In the genomic region with DNA sequence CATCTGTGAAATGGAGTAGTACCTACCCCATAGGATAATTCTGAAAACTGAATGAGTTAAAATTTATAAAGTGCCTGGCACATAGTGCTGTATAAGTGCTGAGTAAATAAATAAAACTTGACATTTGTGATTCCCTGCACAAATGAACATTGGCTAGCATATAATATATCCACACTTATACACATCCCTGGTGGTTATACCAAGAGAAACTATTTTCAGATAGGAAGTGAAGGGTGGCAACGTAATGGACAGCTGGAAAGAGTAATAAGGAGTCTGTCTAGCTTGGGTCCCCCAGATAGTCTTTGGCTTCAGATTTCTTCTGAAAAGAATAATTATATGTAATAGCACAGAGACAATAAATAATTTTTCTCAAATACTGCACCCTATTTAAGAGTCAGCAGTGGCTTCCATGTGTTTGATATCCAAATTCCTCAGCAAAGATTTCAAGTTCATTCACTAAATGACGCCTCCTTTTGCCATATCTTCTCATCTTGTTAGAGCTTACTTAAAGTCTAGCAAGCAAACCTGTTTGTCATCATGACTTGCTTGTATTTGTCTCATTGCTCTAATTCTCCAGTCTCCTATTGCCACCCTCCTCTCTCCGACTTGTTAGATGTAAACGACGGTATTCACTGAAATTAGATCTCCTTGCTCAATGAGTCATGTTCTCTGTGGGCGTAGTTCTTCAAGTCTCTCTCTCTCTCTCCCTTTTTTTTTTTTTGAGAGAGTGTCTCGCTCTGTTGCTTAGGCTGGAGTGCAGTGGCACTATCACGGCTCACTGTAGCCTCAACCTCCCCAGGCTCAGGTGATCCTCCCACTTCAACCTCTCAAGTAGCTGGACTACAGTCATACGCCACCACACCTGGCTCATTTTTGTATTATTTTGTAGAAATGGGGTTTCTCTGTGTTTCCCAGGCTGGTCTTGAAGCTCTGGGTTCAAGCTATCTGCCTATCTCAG, we compare ENCODE assay signal across 10 cellular contexts. TPM values are rescaled to one million over a fixed set of nuclear protein-coding genes. Genes with fewer than 3 reads are reported as not detected.
DNase-seq lines count a peak whose midpoint lies in the region; ATAC-seq and TF ChIP-seq lines count a peak whose summit lies in the region.
"Had no signal": no experiment of that assay in that cellular context is flagged by ENCODE, and none has a peak within 500 bp of the region (broad histone marks: within the 10 kb centered on the region; RNA-seq: fewer than 3 reads in every experiment).

No MANE protein-coding gene starts in this region.

- peaks cover 9% of the 10 kb centered on the region; the same call in 1 of the 2 replicates for H3F3A ChIP-seq in GM23248 (ENCODE audit: insufficient read depth)

- no peaks in the 10 kb centered on the region for H4K20me1 ChIP-seq in GM23248 (ENCODE audit: insufficient read depth)
- peaks cover 6% of the 10 kb centered on the region; the same call in 1 of the 2 replicates for H4K20me1 ChIP-seq in Karpas-422 (ENCODE audit: insufficient read depth, low read depth, low read length)

- H3K4me2 ChIP-seq in GM23248 (ENCODE audit: unreplicated experiment): peak overlapping the region; percentile 58
- no peak overlapping the region for H3K4me2 ChIP-seq in Karpas-422 (ENCODE audit: low read depth, low read length, poor library complexity, severe bottlenecking)

- H3K79me2 ChIP-seq in GM23248 (ENCODE audit: insufficient read depth) (peaks cover 100% of the 10 kb centered on the region), Karpas-422 (ENCODE audit: low read length) (peaks cover 100% of the 10 kb centered on the region)

- H3K4me3 ChIP-seq in GM23248 (peak overlapping the region; percentile 27; the same call in 1 of the 2 replicates), Karpas-422 (ENCODE audit: low read length) (no peak overlapping the region)

- ATAC-seq in foreskin keratinocyte: peak; percentile 81
- no peak for ATAC-seq in GM21737 (IDR thresholded peaks at IDR 0.05; ENCODE audit: unreplicated experiment)
- ATAC-seq in GM19035 (IDR thresholded peaks at IDR 0.05; ENCODE audit: unreplicated experiment): no peak
- no peak for ATAC-seq in GM21360 (IDR thresholded peaks at IDR 0.05; ENCODE audit: unreplicated experiment)
- ATAC-seq: HepG2 had no signal

- H3K27ac ChIP-seq in GM23248 (peak overlapping the region; percentile 66), foreskin keratinocyte (peak overlapping the region; percentile 81), Karpas-422 (ENCODE audit: low read length) (no peak overlapping the region)

- H3K27me3 ChIP-seq in GM23248 (replicated peaks; ENCODE audit: insufficient read depth) (no peaks in the 10 kb centered on the region), foreskin keratinocyte (no peaks in the 10 kb centered on the region), Karpas-422 (ENCODE audit: low read length) (no peaks in the 10 kb centered on the region)

- TF ChIP-seq CTCF in foreskin keratinocyte (conservative IDR thresholded peaks at IDR 0.05): no peak

- H3K4me1 ChIP-seq in GM23248 (ENCODE audit: insufficient read depth): peaks cover 19% of the 10 kb centered on the region
- H3K4me1 ChIP-seq in foreskin keratinocyte: peaks cover 41% of the 10 kb centered on the region
- H3K4me1 ChIP-seq in Karpas-422 (ENCODE audit: low read length): peaks cover 2% of the 10 kb centered on the region

- in situ Hi-C loops in GM23248 (cut with MboI) (no loop called here), SK-MEL-5 (cut with HindIII; ENCODE audit: low pct_unique_long_range_greater_than_20kb, low sequenced_read_pairs) (no loop called here)

- DNase-seq in A172 (ENCODE audit: low spot score) (peak; percentile 92), GM23248 (peak; percentile 93), SK-MEL-5 (ENCODE audit: low read depth, low spot score) (peak; percentile 35), foreskin keratinocyte (peak; percentile 95 to 97), Karpas-422 (no peak)
- DNase-seq: left cardiac atrium had no signal

- peak overlapping the region; percentile 30 for H3K9ac ChIP-seq in GM23248
- H3K9ac ChIP-seq in Karpas-422 (ENCODE audit: low read length): no peak overlapping the region

- WGBS in GM23248 (ENCODE audit: low coverage in 1 of 2, low lambda C conversion rate in 2 of 2, missing lambda C conversion rate in 2 of 2), 2 experiments: 45 to 55% methylated on average over 8 to 9 of the region's 9 CpGs

- H2AFZ ChIP-seq in GM23248 (no peak overlapping the region), Karpas-422 (ENCODE audit: low read length) (no peak overlapping the region)

- H3K9me2 ChIP-seq in GM23248 (ENCODE audit: insufficient read depth): no peaks in the 10 kb centered on the region
- no peaks in the 10 kb centered on the region for H3K9me2 ChIP-seq in Karpas-422 (replicated peaks; ENCODE audit: insufficient read depth, low read length)

- no peaks in the 10 kb centered on the region for H3K9me3 ChIP-seq in GM23248 (ENCODE audit: low read depth)
- no peaks in the 10 kb centered on the region for H3K9me3 ChIP-seq in Karpas-422 (ENCODE audit: low read length)

- no peaks in the 10 kb centered on the region for H3K36me3 ChIP-seq in GM23248 (ENCODE audit: low read depth)
- H3K36me3 ChIP-seq in Karpas-422 (ENCODE audit: insufficient read depth, low read length): no peaks in the 10 kb centered on the region

RNA-seq across cellular contexts. Expression of gene ADGRF3, which starts 8.7 kb away (rescaled TPM):
- 0.07 and 0.12 TPM in 2 replicates for total RNA-seq in A172 (2014; rRNA removed; shearing (Covaris generic))
- total RNA-seq in GM23248 (2014; rRNA removed; shearing (Covaris generic)): under 0.01 TPM in 1 of 2 replicates, not detected in the other
- 0.15 and 0.24 TPM in 2 replicates for polyA plus RNA-seq in GM23248 (2016; fragmentation: Nextera tagmentation; extraction: Ambion mirVana)
- total RNA-seq in SK-MEL-5 (2014; rRNA removed; shearing (Covaris generic)): 0.05 TPM in 1 of 2 replicates, not detected in the other
- not detected in 2 replicates for polyA plus RNA-seq in SK-MEL-5 (2015; cell fraction: cytosol; rRNA removed)
- polyA plus RNA-seq in SK-MEL-5 (2015; cell fraction: nucleus; rRNA removed): 0.15 TPM in 1 of 2 replicates, not detected in the other
- 0.04 TPM in 1 of 2 replicates, not detected in the other for total RNA-seq in foreskin keratinocyte
- polyA plus RNA-seq in foreskin keratinocyte: not detected in 2 replicates
- 0.25 TPM in 1 of 2 replicates, not detected in the other for total RNA-seq in Karpas-422 (2014; rRNA removed; shearing (Covaris generic); ENCODE audit: low replicate concordance)

RNA-seq across cellular contexts. Expression of gene SELENOI, which starts 9.4 kb away (rescaled TPM):
- 19.0 and 20.6 TPM in 2 replicates for total RNA-seq in A172 (2014; rRNA removed; shearing (Covaris generic))
- total RNA-seq in GM23248 (2014; rRNA removed; shearing (Covaris generic)): 11.6 and 19.8 TPM in 2 replicates
- polyA plus RNA-seq in GM23248 (2016; fragmentation: Nextera tagmentation; extraction: Ambion mirVana): 3.6 TPM in 2 replicates
- 48.0 and 50.4 TPM in 2 replicates for total RNA-seq in SK-MEL-5 (2014; rRNA removed; shearing (Covaris generic))
- polyA plus RNA-seq in SK-MEL-5 (2015; cell fraction: cytosol; rRNA removed): 25.6 and 36.5 TPM in 2 replicates
- 20.4 and 21.0 TPM in 2 replicates for polyA plus RNA-seq in SK-MEL-5 (2015; cell fraction: nucleus; rRNA removed)
- total RNA-seq in foreskin keratinocyte: 32.1 and 34.7 TPM in 2 replicates
- 6.1 and 8.2 TPM in 2 replicates for polyA plus RNA-seq in foreskin keratinocyte
- 31.3 and 32.4 TPM in 2 replicates for total RNA-seq in Karpas-422 (2014; rRNA removed; shearing (Covaris generic); ENCODE audit: low replicate concordance)

RNA-seq across cellular contexts. Expression of gene DRC1, which starts 46.4 kb away (rescaled TPM):
- total RNA-seq in A172 (2014; rRNA removed; shearing (Covaris generic)): 0.43 TPM in 1 of 2 replicates, not detected in the other
- total RNA-seq in GM23248 (2014; rRNA removed; shearing (Covaris generic)): 0.89 TPM in 1 of 2 replicates, not detected in the other
- polyA plus RNA-seq in GM23248 (2016; fragmentation: Nextera tagmentation; extraction: Ambion mirVana) (0.35 TPM in 1 of 2 replicates, not detected in the other), foreskin keratinocyte (not detected in 2 replicates)
- not detected in 2 replicates for total RNA-seq in SK-MEL-5 (2014; rRNA removed; shearing (Covaris generic))
- polyA plus RNA-seq in SK-MEL-5 (2015; cell fraction: cytosol; rRNA removed): not detected in 2 replicates
- not detected in 2 replicates for polyA plus RNA-seq in SK-MEL-5 (2015; cell fraction: nucleus; rRNA removed)
- not detected in 2 replicates for total RNA-seq in foreskin keratinocyte
- not detected in 2 replicates for total RNA-seq in Karpas-422 (2014; rRNA removed; shearing (Covaris generic); ENCODE audit: low replicate concordance)
- total RNA-seq: left cardiac atrium had no signal
- polyA plus RNA-seq: HepG2 had no signal
